ENCODE assay signal across 1 cellular context in genomic region chr1:96411006-96411405, GRCh38.
TF ChIP-seq lines count a peak whose summit lies in the region.

No MANE protein-coding gene starts in this region.

TF ChIP-seq in IMR-90, 13 proteins besides CTCF, POLR2A, EP300 and RAD21:
- TF ChIP-seq USF2 (IDR thresholded peaks at IDR 0.05; ENCODE audit: low read depth, low read length) (no peak), CHD1 (IDR thresholded peaks at IDR 0.05; ENCODE audit: low read depth, low read length) (no peak), SMC3 (IDR thresholded peaks at IDR 0.05; ENCODE audit: low read depth, low read length) (no peak), FOS (IDR thresholded peaks at IDR 0.05; ENCODE audit: low read depth, low read length) (no peak)
TF ChIP-seq in IMR-90: peak in this region for 0.
